ENCODE assay signal across 24 cellular contexts in genomic region chr19:1422360-1422759, GRCh38. TPM values are rescaled to one million over a fixed set of nuclear protein-coding genes. Genes with fewer than 3 reads are reported as not detected.
DNase-seq lines count a peak whose midpoint lies in the region; ATAC-seq and TF ChIP-seq lines count a peak whose summit lies in the region.
"Had no signal": no experiment of that assay in that cellular context is flagged by ENCODE, and none has a peak within 500 bp of the region (broad histone marks: within the 10 kb centered on the region; RNA-seq: fewer than 3 reads in every experiment).

No MANE protein-coding gene starts in this region.

- ATAC-seq in stimulated activated naive CD8-positive, alpha-beta T cell treated with anti-CD3 and anti-CD28 coated beads, Interleukin-15, amount 100 ng/mL, for 72 hours = peak; percentile 10
- no peak for ATAC-seq in HG02571 (IDR thresholded peaks at IDR 0.05; ENCODE audit: unreplicated experiment)
- ATAC-seq: body of pancreas, GM12878 had no signal

- no peak overlapping the region for H3K4me3 Mint-ChIP-seq in activated T-cell treated with anti-CD3 and anti-CD28 coated beads, Interleukin-2, amount 50 U/mL, for 24 hours
- peak overlapping the region; percentile 20 for H3K4me3 Mint-ChIP-seq in glutamatergic neuron (ENCODE audit: unreplicated experiment)
- no peak overlapping the region for H3K4me3 Mint-ChIP-seq in stimulated activated naive CD8-positive, alpha-beta T cell treated with anti-CD3 and anti-CD28 coated beads, Interleukin-15, amount 100 ng/mL, for 72 hours
- H3K4me3 Mint-ChIP-seq: activated B cell treated with CpG ODN at 0.5 μM for 24 hours had no signal

- DNase-seq in activated T-cell treated with anti-CD3 and anti-CD28 coated beads, Interleukin-2, amount 50 U/mL, for 24 hours = no peak
- no peak for DNase-seq in activated T-cell treated with anti-CD3 and anti-CD28 coated beads for 4 hours
- no peak for DNase-seq in glutamatergic neuron
- no peak for DNase-seq in stimulated activated naive CD8-positive, alpha-beta T cell treated with anti-CD3 and anti-CD28 coated beads, Interleukin-15, amount 100 ng/mL, for 72 hours
- DNase-seq in T-helper 2 cell = no peak
- DNase-seq: 8988T; activated B cell treated with CpG ODN at 0.5 μM for 24 hours; activated CD4-positive, alpha-beta T cell treated with anti-CD3 and anti-CD28 coated beads, Interleukin-2, amount 50 U/mL, for 48 hours; activated CD8-positive, alpha-beta memory T cell treated with anti-CD3 and anti-CD28 coated beads, Interleukin-2, amount 50 U/mL, for 48 hours; activated effector memory CD4-positive, alpha-beta T cell treated with anti-CD3 and anti-CD28 coated beads, Interleukin-2, amount 50 U/mL, for 16 hours; body of pancreas; COR-L47; DND-41; effector memory CD4-positive, alpha-beta T cell; esophagus squamous epithelium; KG1; mammary epithelial cell; NCI-H2171; NCI-H526 treated with DMSO at 0.1 percent for 48 hours; stimulated activated CD4-positive, alpha-beta T cell treated with anti-CD3 and anti-CD28 coated beads, Interleukin-4, amount 100 ng/mL, for 4 hours; T1000; trophoblast cell had no signal

- peak overlapping the region; percentile 63 for H3K27ac Mint-ChIP-seq in activated T-cell treated with anti-CD3 and anti-CD28 coated beads, Interleukin-2, amount 50 U/mL, for 24 hours
- H3K27ac Mint-ChIP-seq in glutamatergic neuron (ENCODE audit: unreplicated experiment) = peak overlapping the region; percentile 29
- no peak overlapping the region for H3K27ac Mint-ChIP-seq in stimulated activated naive CD8-positive, alpha-beta T cell treated with anti-CD3 and anti-CD28 coated beads, Interleukin-15, amount 100 ng/mL, for 72 hours
- H3K27ac Mint-ChIP-seq: activated B cell treated with CpG ODN at 0.5 μM for 24 hours had no signal

- no peaks in the 10 kb centered on the region for H3K27me3 Mint-ChIP-seq in activated T-cell treated with anti-CD3 and anti-CD28 coated beads, Interleukin-2, amount 50 U/mL, for 24 hours
- H3K27me3 Mint-ChIP-seq in glutamatergic neuron (ENCODE audit: unreplicated experiment) = peaks cover 9% of the 10 kb centered on the region
- H3K27me3 Mint-ChIP-seq in stimulated activated naive CD8-positive, alpha-beta T cell treated with anti-CD3 and anti-CD28 coated beads, Interleukin-15, amount 100 ng/mL, for 72 hours = no peaks in the 10 kb centered on the region
- H3K27me3 Mint-ChIP-seq: activated B cell treated with CpG ODN at 0.5 μM for 24 hours had no signal

- H3K9me3 Mint-ChIP-seq in activated T-cell treated with anti-CD3 and anti-CD28 coated beads, Interleukin-2, amount 50 U/mL, for 24 hours = no peaks in the 10 kb centered on the region
- peaks cover 9% of the 10 kb centered on the region for H3K9me3 Mint-ChIP-seq in glutamatergic neuron (ENCODE audit: unreplicated experiment)
- H3K9me3 Mint-ChIP-seq in stimulated activated naive CD8-positive, alpha-beta T cell treated with anti-CD3 and anti-CD28 coated beads, Interleukin-15, amount 100 ng/mL, for 72 hours = no peaks in the 10 kb centered on the region
- H3K9me3 Mint-ChIP-seq: activated B cell treated with CpG ODN at 0.5 μM for 24 hours had no signal

- no peak for TF ChIP-seq CTCF in glutamatergic neuron (IDR thresholded peaks at IDR 0.05; ENCODE audit: partially characterized antibody, unreplicated experiment)

- H3K36me3 Mint-ChIP-seq in activated T-cell treated with anti-CD3 and anti-CD28 coated beads, Interleukin-2, amount 50 U/mL, for 24 hours (ENCODE audit: low read depth) = peaks cover 93% of the 10 kb centered on the region
- H3K36me3 Mint-ChIP-seq in glutamatergic neuron (ENCODE audit: unreplicated experiment) = peaks cover 3% of the 10 kb centered on the region

- peaks cover 3% of the 10 kb centered on the region for H3K4me1 Mint-ChIP-seq in activated T-cell treated with anti-CD3 and anti-CD28 coated beads, Interleukin-2, amount 50 U/mL, for 24 hours (ENCODE audit: low read depth)
- H3K4me1 Mint-ChIP-seq in glutamatergic neuron (ENCODE audit: low read depth, unreplicated experiment) = peaks cover 29% of the 10 kb centered on the region
- peaks cover 10% of the 10 kb centered on the region for H3K4me1 Mint-ChIP-seq in stimulated activated naive CD8-positive, alpha-beta T cell treated with anti-CD3 and anti-CD28 coated beads, Interleukin-15, amount 100 ng/mL, for 72 hours

RNA-seq across cellular contexts. Expression of gene DAZAP1, which starts 15.0 kb away (rescaled TPM):
- 135 TPM for total RNA-seq in glutamatergic neuron (ENCODE audit: unreplicated experiment)

RNA-seq across cellular contexts. Expression of gene RPS15, which starts 15.8 kb away (rescaled TPM):
- total RNA-seq in glutamatergic neuron (ENCODE audit: unreplicated experiment) = 603 TPM

RNA-seq across cellular contexts. Expression of gene GAMT, which starts 21.0 kb away (rescaled TPM):
- 17.9 TPM for total RNA-seq in glutamatergic neuron (ENCODE audit: unreplicated experiment)

RNA-seq across cellular contexts. Expression of gene APC2, which starts 27.6 kb away (rescaled TPM):
- 371 TPM for total RNA-seq in glutamatergic neuron (ENCODE audit: unreplicated experiment)

RNA-seq across cellular contexts. Expression of gene NDUFS7, which starts 38.7 kb away (rescaled TPM):
- 123 TPM for total RNA-seq in glutamatergic neuron (ENCODE audit: unreplicated experiment)

Comparison
In these comparisons a context has a peak if more than half of its experiments do, and no peak if none do; other contexts are left out.
1. H3K27ac Mint-ChIP-seq: peak in activated T-cell treated with anti-CD3 and anti-CD28 coated beads, Interleukin-2, amount 50 U/mL, for 24 hours (single experiment) and glutamatergic neuron (single experiment); none in stimulated activated naive CD8-positive, alpha-beta T cell treated with anti-CD3 and anti-CD28 coated beads, Interleukin-15, amount 100 ng/mL, for 72 hours (0 of 2).